In the genomic region with DNA sequence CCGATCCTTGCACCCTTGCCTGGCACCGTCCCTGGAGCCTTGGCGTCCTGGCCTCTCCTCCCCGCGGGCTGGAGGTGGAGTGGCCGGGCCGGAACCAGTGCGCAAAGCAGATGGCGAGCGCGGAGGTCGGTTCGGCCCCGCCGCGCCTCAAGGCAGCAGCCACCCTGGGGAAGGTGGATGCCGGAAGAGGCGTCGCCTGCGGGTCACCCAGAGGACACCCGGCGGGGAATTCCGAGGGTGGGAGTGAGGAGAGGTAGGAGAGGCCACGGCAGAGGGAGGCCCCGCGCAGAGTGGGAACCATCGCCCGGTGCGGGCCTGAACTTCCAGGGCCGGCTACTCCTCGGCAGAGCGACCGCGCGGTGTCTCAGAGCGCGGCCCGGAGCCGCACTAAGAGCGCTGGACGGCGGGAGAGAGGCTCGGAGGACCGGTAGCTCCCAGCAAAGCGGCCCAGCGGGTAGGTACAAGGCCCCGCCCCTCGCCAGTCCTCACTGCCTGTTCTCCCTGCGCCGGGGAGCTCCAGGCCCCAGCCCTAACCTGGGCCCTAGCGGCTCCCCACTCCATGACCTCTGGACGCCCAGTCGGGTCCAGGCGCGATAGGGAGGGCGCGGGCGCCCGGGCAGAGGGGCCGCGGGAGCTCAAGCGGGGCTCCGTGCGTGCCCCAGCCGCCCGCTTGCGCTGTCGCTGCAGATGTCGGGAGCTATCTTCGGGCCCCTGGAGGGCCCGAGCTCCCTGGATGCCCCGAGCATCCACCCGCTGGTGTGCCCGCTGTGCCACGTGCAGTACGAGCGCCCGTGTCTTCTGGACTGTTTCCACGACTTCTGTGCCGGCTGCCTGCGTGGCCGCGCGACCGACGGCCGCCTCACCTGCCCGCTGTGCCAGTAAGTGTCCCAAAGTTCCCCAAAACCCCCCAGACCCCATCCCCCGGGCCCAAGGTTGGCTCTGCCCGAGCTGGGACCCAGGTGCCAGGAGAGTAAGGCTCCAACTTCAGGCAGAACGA, we compare ENCODE assay signal across 1 cellular context.
TF ChIP-seq lines count a peak whose summit lies in the region.

Gene RNF207, plus strand, starts transcription at position 271 of the 997 bp plus-strand sequence. Its CDS starts 417 bp downstream, at position 688.

TF ChIP-seq in HepG2, 621 proteins besides CTCF, POLR2A, EP300 and RAD21 (continued from another document and continues in another):
- TF ChIP-seq, protein P1, sequence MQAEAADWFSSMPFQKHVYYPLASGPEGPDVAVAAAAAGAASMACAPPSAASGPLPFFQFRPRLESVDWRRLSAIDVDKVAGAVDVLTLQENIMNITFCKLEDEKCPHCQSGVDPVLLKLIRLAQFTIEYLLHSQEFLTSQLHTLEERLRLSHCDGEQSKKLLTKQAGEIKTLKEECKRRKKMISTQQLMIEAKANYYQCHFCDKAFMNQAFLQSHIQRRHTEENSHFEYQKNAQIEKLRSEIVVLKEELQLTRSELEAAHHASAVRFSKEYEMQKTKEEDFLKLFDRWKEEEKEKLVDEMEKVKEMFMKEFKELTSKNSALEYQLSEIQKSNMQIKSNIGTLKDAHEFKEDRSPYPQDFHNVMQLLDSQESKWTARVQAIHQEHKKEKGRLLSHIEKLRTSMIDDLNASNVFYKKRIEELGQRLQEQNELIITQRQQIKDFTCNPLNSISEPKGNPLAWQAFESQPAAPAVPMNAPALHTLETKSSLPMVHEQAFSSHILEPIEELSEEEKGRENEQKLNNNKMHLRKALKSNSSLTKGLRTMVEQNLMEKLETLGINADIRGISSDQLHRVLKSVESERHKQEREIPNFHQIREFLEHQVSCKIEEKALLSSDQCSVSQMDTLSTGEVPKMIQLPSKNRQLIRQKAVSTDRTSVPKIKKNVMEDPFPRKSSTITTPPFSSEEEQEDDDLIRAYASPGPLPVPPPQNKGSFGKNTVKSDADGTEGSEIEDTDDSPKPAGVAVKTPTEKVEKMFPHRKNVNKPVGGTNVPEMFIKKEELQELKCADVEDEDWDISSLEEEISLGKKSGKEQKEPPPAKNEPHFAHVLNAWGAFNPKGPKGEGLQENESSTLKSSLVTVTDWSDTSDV (CRISPR knock-in tag; IDR thresholded peaks at IDR 0.05) = no peak
- TF ChIP-seq FOXJ3 (CRISPR knock-in tag; IDR thresholded peaks at IDR 0.05; ENCODE audit: borderline replicate concordance) (peak; percentile 70; the same call in 1 of the 2 replicates), NFIC (IDR thresholded peaks at IDR 0.05; ENCODE audit: low read length) (no peak), ZNF703 (CRISPR knock-in tag; IDR thresholded peaks at IDR 0.05; ENCODE audit: borderline replicate concordance) (peak; percentile 83; the same call in 1 of the 2 replicates), MYC (CRISPR knock-in tag; IDR thresholded peaks at IDR 0.05; ENCODE audit: borderline replicate concordance) (peak; percentile 67; the same call in 1 of the 2 replicates), SYNCRIP (IDR thresholded peaks at IDR 0.05; ENCODE audit: insufficient read depth, low read depth, low read length) (no peak), ZNF543 (CRISPR knock-in tag; IDR thresholded peaks at IDR 0.05) (peak; percentile 54; the same call in 1 of the 2 replicates), PAWR (CRISPR knock-in tag; IDR thresholded peaks at IDR 0.05; ENCODE audit: borderline replicate concordance) (0 out of 2 replicates have a peak, but pooled peaks have one; percentile 58), CEBPG (CRISPR knock-in tag; IDR thresholded peaks at IDR 0.05) (no peak; the same call in 1 of the 2 replicates), ZNF224 (CRISPR knock-in tag; IDR thresholded peaks at IDR 0.05) (peak; percentile 83), RARA (CRISPR knock-in tag; IDR thresholded peaks at IDR 0.05) (peak; percentile 99), ZMYM4 (CRISPR knock-in tag; IDR thresholded peaks at IDR 0.05) (peak; percentile 70), SETDB1 (CRISPR knock-in tag; IDR thresholded peaks at IDR 0.05; ENCODE audit: borderline replicate concordance) (no peak), ZNF780A (CRISPR knock-in tag; IDR thresholded peaks at IDR 0.05) (no peak), TRAFD1 (CRISPR knock-in tag; IDR thresholded peaks at IDR 0.05; ENCODE audit: borderline replicate concordance) (peak; percentile 67; the same call in 1 of the 2 replicates), HNRNPH1 (optimal IDR thresholded peaks at IDR 0.05; ENCODE audit: low read depth, low read length) (no peak), BORCS8-MEF2B (CRISPR knock-in tag; IDR thresholded peaks at IDR 0.05) (no peak), ZNF569 (CRISPR knock-in tag; IDR thresholded peaks at IDR 0.05; ENCODE audit: borderline replicate concordance) (no peak), MAX (IDR thresholded peaks at IDR 0.05) (peak; percentile 57; the same call in 1 of the 2 replicates), ZNF33B (CRISPR knock-in tag; IDR thresholded peaks at IDR 0.05) (peak; percentile 68; the same call in 1 of the 2 replicates), SALL2 (CRISPR knock-in tag; IDR thresholded peaks at IDR 0.05) (peak; percentile 88; the same call in 1 of the 2 replicates), ZNF704 (CRISPR knock-in tag; IDR thresholded peaks at IDR 0.05; ENCODE audit: borderline replicate concordance) (peak; percentile 74)
- TF ChIP-seq, protein P2, sequence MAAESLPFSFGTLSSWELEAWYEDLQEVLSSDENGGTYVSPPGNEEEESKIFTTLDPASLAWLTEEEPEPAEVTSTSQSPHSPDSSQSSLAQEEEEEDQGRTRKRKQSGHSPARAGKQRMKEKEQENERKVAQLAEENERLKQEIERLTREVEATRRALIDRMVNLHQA (CRISPR knock-in tag; IDR thresholded peaks at IDR 0.05) = no peak
- TF ChIP-seq, protein P3, sequence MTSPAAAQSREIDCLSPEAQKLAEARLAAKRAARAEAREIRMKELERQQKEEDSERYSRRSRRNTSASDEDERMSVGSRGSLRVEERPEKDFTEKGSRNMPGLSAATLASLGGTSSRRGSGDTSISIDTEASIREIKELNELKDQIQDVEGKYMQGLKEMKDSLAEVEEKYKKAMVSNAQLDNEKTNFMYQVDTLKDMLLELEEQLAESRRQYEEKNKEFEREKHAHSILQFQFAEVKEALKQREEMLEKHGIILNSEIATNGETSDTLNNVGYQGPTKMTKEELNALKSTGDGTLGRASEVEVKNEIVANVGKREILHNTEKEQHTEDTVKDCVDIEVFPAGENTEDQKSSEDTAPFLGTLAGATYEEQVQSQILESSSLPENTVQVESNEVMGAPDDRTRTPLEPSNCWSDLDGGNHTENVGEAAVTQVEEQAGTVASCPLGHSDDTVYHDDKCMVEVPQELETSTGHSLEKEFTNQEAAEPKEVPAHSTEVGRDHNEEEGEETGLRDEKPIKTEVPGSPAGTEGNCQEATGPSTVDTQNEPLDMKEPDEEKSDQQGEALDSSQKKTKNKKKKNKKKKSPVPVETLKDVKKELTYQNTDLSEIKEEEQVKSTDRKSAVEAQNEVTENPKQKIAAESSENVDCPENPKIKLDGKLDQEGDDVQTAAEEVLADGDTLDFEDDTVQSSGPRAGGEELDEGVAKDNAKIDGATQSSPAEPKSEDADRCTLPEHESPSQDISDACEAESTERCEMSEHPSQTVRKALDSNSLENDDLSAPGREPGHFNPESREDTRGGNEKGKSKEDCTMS (CRISPR knock-in tag; conservative IDR thresholded peaks at IDR 0.05) = no peak
- TF ChIP-seq, protein P4, sequence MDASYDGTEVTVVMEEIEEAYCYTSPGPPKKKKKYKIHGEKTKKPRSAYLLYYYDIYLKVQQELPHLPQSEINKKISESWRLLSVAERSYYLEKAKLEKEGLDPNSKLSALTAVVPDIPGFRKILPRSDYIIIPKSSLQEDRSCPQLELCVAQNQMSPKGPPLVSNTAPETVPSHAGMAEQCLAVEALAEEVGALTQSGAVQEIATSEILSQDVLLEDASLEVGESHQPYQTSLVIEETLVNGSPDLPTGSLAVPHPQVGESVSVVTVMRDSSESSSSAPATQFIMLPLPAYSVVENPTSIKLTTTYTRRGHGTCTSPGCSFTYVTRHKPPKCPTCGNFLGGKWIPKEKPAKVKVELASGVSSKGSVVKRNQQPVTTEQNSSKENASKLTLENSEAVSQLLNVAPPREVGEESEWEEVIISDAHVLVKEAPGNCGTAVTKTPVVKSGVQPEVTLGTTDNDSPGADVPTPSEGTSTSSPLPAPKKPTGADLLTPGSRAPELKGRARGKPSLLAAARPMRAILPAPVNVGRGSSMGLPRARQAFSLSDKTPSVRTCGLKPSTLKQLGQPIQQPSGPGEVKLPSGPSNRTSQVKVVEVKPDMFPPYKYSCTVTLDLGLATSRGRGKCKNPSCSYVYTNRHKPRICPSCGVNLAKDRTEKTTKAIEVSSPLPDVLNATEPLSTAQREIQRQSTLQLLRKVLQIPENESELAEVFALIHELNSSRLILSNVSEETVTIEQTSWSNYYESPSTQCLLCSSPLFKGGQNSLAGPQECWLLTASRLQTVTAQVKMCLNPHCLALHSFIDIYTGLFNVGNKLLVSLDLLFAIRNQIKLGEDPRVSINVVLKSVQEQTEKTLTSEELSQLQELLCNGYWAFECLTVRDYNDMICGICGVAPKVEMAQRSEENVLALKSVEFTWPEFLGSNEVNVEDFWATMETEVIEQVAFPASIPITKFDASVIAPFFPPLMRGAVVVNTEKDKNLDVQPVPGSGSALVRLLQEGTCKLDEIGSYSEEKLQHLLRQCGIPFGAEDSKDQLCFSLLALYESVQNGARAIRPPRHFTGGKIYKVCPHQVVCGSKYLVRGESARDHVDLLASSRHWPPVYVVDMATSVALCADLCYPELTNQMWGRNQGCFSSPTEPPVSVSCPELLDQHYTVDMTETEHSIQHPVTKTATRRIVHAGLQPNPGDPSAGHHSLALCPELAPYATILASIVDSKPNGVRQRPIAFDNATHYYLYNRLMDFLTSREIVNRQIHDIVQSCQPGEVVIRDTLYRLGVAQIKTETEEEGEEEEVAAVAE (CRISPR knock-in tag; IDR thresholded peaks at IDR 0.05; ENCODE audit: borderline replicate concordance) = no peak
- TF ChIP-seq, protein P5, sequence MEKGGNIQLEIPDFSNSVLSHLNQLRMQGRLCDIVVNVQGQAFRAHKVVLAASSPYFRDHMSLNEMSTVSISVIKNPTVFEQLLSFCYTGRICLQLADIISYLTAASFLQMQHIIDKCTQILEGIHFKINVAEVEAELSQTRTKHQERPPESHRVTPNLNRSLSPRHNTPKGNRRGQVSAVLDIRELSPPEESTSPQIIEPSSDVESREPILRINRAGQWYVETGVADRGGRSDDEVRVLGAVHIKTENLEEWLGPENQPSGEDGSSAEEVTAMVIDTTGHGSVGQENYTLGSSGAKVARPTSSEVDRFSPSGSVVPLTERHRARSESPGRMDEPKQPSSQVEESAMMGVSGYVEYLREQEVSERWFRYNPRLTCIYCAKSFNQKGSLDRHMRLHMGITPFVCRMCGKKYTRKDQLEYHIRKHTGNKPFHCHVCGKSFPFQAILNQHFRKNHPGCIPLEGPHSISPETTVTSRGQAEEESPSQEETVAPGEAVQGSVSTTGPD (CRISPR knock-in tag; IDR thresholded peaks at IDR 0.05) = peak; percentile 43; the same call in 1 of the 2 replicates
- TF ChIP-seq, protein P6, sequence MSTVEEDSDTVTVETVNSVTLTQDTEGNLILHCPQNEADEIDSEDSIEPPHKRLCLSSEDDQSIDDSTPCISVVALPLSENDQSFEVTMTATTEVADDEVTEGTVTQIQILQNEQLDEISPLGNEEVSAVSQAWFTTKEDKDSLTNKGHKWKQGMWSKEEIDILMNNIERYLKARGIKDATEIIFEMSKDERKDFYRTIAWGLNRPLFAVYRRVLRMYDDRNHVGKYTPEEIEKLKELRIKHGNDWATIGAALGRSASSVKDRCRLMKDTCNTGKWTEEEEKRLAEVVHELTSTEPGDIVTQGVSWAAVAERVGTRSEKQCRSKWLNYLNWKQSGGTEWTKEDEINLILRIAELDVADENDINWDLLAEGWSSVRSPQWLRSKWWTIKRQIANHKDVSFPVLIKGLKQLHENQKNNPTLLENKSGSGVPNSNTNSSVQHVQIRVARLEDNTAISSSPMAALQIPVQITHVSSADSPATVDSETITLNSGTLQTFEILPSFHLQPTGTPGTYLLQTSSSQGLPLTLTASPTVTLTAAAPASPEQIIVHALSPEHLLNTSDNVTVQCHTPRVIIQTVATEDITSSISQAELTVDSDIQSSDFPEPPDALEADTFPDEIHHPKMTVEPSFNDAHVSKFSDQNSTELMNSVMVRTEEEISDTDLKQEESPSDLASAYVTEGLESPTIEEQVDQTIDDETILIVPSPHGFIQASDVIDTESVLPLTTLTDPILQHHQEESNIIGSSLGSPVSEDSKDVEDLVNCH (CRISPR knock-in tag; IDR thresholded peaks at IDR 0.05) = no peak
- TF ChIP-seq, protein P7, sequence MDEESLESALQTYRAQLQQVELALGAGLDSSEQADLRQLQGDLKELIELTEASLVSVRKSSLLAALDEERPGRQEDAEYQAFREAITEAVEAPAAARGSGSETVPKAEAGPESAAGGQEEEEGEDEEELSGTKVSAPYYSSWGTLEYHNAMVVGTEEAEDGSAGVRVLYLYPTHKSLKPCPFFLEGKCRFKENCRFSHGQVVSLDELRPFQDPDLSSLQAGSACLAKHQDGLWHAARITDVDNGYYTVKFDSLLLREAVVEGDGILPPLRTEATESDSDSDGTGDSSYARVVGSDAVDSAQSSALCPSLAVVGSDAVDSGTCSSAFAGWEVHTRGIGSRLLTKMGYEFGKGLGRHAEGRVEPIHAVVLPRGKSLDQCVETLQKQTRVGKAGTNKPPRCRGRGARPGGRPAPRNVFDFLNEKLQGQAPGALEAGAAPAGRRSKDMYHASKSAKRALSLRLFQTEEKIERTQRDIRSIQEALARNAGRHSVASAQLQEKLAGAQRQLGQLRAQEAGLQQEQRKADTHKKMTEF (CRISPR knock-in tag; IDR thresholded peaks at IDR 0.05) = peak; percentile 67
